Comparison of ENCODE assay signal across 9 cellular contexts in genomic region chr16:75087040-75087979, GRCh38. TPM values are rescaled to one million over a fixed set of nuclear protein-coding genes. Genes with fewer than 3 reads are reported as not detected.
DNase-seq lines count a peak whose midpoint lies in the region; ATAC-seq and TF ChIP-seq lines count a peak whose summit lies in the region.
"Had no signal": no experiment of that assay in that cellular context is flagged by ENCODE, and none has a peak within 500 bp of the region (broad histone marks: within the 10 kb centered on the region; RNA-seq: fewer than 3 reads in every experiment).

No MANE protein-coding gene starts in this region.

- intact Hi-C loops in PC-9 (cut with micrococcal nuclease; ENCODE audit: unreplicated experiment), result no loop called here
- intact Hi-C loops in CD4-positive, alpha-beta memory T cell (cut with micrococcal nuclease), result no loop called here

- H3K4me3 ChIP-seq in PC-9, result no peak overlapping the region
- no peak overlapping the region for H3K4me3 ChIP-seq in CD4-positive, alpha-beta memory T cell (ENCODE audit: low read length in 2 of 2)
- H3K4me3 ChIP-seq: thoracic aorta had no signal

- DNase-seq in EH (ENCODE audit: low read depth), result peak; percentile 49
- DNase-seq in NCI-H345 (lab: John Stamatoyannopoulos, UW), result peak; percentile 84
- peak; percentile 73 to 99 for DNase-seq in dermis microvascular lymphatic vessel endothelial cell (ENCODE audit: low read depth in 2 of 2)
- DNase-seq in PC-9, result no peak
- no peak for DNase-seq in CD4-positive, alpha-beta memory T cell
- no peak for DNase-seq in kidney glomerular epithelial cell (lab: John Stamatoyannopoulos, UW)

- H3K4me3 Mint-ChIP-seq in nephron, result peak overlapping the region in 1 of 3 experiments; percentile 39
- no peak overlapping the region for H3K4me3 Mint-ChIP-seq in CD4-positive, alpha-beta memory T cell

- no peaks in the 10 kb centered on the region for H3K9me3 ChIP-seq in PC-9 (ENCODE audit: insufficient read depth, low read depth)
- H3K9me3 ChIP-seq in CD4-positive, alpha-beta memory T cell (ENCODE audit: control insufficient read depth in 1 of 2, low read length in 2 of 2), result no peaks in the 10 kb centered on the region
- H3K9me3 ChIP-seq: thoracic aorta had no signal

- no peak overlapping the region for H3K27ac ChIP-seq in PC-9
- H3K27ac ChIP-seq in CD4-positive, alpha-beta memory T cell (ENCODE audit: low read depth, low read length), result no peak overlapping the region
- H3K27ac ChIP-seq: thoracic aorta had no signal

- H3F3A ChIP-seq in PC-9 (ENCODE audit: insufficient read depth, low read depth), result peaks cover 6% of the 10 kb centered on the region; the same call in 1 of the 2 replicates

- no peak for ATAC-seq in HG02981 (IDR thresholded peaks at IDR 0.05; ENCODE audit: unreplicated experiment)

- POLR2A ChIA-PET in PC-9 (lab: Charles Lee; ENCODE audit: unreplicated experiment), result no interaction called here
- POLR2A ChIA-PET in CD4-positive, alpha-beta memory T cell (lab: Charles Lee; ENCODE audit: partially characterized antibody), result no interaction called here

- H4K20me1 ChIP-seq in PC-9 (ENCODE audit: insufficient read depth), result peaks cover 9% of the 10 kb centered on the region; the same call in 1 of the 2 replicates

- no peaks in the 10 kb centered on the region for H3K27me3 Mint-ChIP-seq in nephron (ENCODE audit: low read depth)
- H3K27me3 Mint-ChIP-seq in CD4-positive, alpha-beta memory T cell, result no peaks in the 10 kb centered on the region

- no peak overlapping the region for H2AFZ ChIP-seq in PC-9

- H3K27me3 ChIP-seq in PC-9 (ENCODE audit: insufficient read depth, low read depth), result no peaks in the 10 kb centered on the region
- H3K27me3 ChIP-seq in CD4-positive, alpha-beta memory T cell (ENCODE audit: insufficient read depth, low read length), result no peaks in the 10 kb centered on the region

- H3K4me1 ChIP-seq in PC-9 (replicated peaks; ENCODE audit: insufficient read depth), result peaks cover 25% of the 10 kb centered on the region
- H3K4me1 ChIP-seq in CD4-positive, alpha-beta memory T cell (ENCODE audit: insufficient read depth, low read length), result no peaks in the 10 kb centered on the region

- CTCF ChIA-PET in PC-9 (lab: Charles Lee), result no interaction called here
- CTCF ChIA-PET in CD4-positive, alpha-beta memory T cell (lab: Charles Lee; ENCODE audit: partially characterized antibody), result interaction anchor here (1.5 to 3.8 kb wide), 2 partner anchors 12 to 24 kb away, joined by 4 to 18 read pairs; no protein-coding TSS in a partner anchor

- H3K9me3 Mint-ChIP-seq in nephron, result no peaks in the 10 kb centered on the region
- H3K9me3 Mint-ChIP-seq in CD4-positive, alpha-beta memory T cell, result peaks cover 0 to 2% (median 0%) of the 10 kb centered on the region in 8 donors

- no peaks in the 10 kb centered on the region for H3K36me3 ChIP-seq in PC-9 (ENCODE audit: low read depth)
- H3K36me3 ChIP-seq in CD4-positive, alpha-beta memory T cell (ENCODE audit: insufficient read depth, low read length), result no peaks in the 10 kb centered on the region
- H3K36me3 ChIP-seq: thoracic aorta had no signal

- H3K27ac Mint-ChIP-seq in nephron, result peak overlapping the region; percentile 38 to 80 (median 49)
- peak overlapping the region in 2 of 7 donors; percentile 22 to 41 for H3K27ac Mint-ChIP-seq in CD4-positive, alpha-beta memory T cell

- peaks cover 98% of the 10 kb centered on the region for H3K79me2 ChIP-seq in PC-9 (ENCODE audit: low read depth)

- H3K4me1 Mint-ChIP-seq in nephron, result peaks cover 81% of the 10 kb centered on the region
- H3K4me1 Mint-ChIP-seq in CD4-positive, alpha-beta memory T cell, result peaks cover 2 to 11% (median 3%) of the 10 kb centered on the region in 4 donors

- H3K36me3 Mint-ChIP-seq in nephron (ENCODE audit: low read depth), result peaks cover 10% of the 10 kb centered on the region
- H3K36me3 Mint-ChIP-seq in CD4-positive, alpha-beta memory T cell, result peaks cover 0 to 4% of the 10 kb centered on the region in 2 donors

- TF ChIP-seq CTCF in nephron (IDR thresholded peaks at IDR 0.05; ENCODE audit: unreplicated experiment in 3 of 3) (no peak), PC-9 (conservative IDR thresholded peaks at IDR 0.05) (no peak)

- H3K9me2 ChIP-seq in PC-9 (ENCODE audit: insufficient read depth), result no peaks in the 10 kb centered on the region

- no peak overlapping the region for H3K4me2 ChIP-seq in PC-9

- no TSS peak for BruUV-seq in PC-9 (replicated peaks; lab: Mats Ljungman, UMichigan)

RNA-seq across cellular contexts. Expression of gene LDHD, which starts 29.3 kb away (rescaled TPM):
- total RNA-seq in dermis microvascular lymphatic vessel endothelial cell (0.39 and 1.0 TPM in 2 replicates), PC-9 (2021) (1.1 and 1.3 TPM in 2 replicates)
- under 1 TPM; 0.17 to 0.20 TPM for total RNA-seq in CD4-positive, alpha-beta memory T cell
- under 1 TPM in 1 of 2 donors, not detected in 1; 0.09 TPM for polyA plus RNA-seq in CD4-positive, alpha-beta memory T cell

Comparison
In these comparisons a context has a peak if more than half of its experiments do, and no peak if none do; other contexts are left out.
1. DNase-seq: peak in EH (single experiment), NCI-H345 (single experiment) and dermis microvascular lymphatic vessel endothelial cell (2 of 2); none in PC-9 (0 of 2), CD4-positive, alpha-beta memory T cell (0 of 5) and kidney glomerular epithelial cell (single experiment).